8 cellular contexts compared by ENCODE assay signal in the genomic region with DNA sequence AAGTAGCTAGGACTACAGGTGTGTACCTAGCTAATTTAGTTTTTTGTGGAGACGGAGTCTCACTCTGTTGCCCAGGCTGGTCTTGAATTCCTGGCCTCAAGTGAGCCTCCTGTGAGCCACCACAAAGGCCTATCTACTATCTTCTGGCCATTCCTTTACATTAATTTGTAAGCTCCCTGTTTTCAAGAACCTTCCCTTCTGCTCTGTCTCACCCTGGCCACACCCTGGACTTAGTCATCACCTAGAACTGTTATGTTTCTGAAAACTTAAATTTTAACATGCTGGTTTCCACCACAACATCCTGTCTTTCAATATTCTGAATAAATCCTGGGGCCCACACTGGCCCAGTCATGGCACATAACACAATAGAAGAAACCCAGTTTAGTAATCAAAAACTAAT. TPM values are rescaled to one million over a fixed set of nuclear protein-coding genes. Genes with fewer than 3 reads are reported as not detected.
DNase-seq lines count a peak whose midpoint lies in the region; ATAC-seq and TF ChIP-seq lines count a peak whose summit lies in the region.

No MANE protein-coding gene starts in this region.

- H3K9me3 Mint-ChIP-seq in progenitor cell of endocrine pancreas (ENCODE audit: low read depth) = no peaks in the 10 kb centered on the region

- peaks cover 8% of the 10 kb centered on the region for H3K4me1 Mint-ChIP-seq in progenitor cell of endocrine pancreas (ENCODE audit: low read depth)

- DNase-seq in ELR (ENCODE audit: low read depth) (peak; percentile 89), SIG-M5 treated with dmso at 0.1 percent for 504 hours (lab: John Stamatoyannopoulos, UW; ENCODE audit: unreplicated experiment) (peak; percentile 87), caudate nucleus (lab: John Stamatoyannopoulos, UW) (no peak), GF-D8 (lab: John Stamatoyannopoulos, UW) (no peak), progenitor cell of endocrine pancreas (ENCODE audit: low spot score, unreplicated experiment) (no peak), omental fat pad (ENCODE audit: low spot score) (no peak)
- DNase-seq in stimulated activated CD4-positive, alpha-beta T cell treated with anti-CD3 and anti-CD28 coated beads, TNF-alpha, amount 100 ng/mL, for 24 hours (ENCODE audit: low read depth in 3 of 3) = peak in 2 of 3 experiments; percentile 40 to 58

- H3K27ac ChIP-seq in caudate nucleus (ENCODE audit: low read depth, low read length) = peak overlapping the region; percentile 28

- H3K27me3 Mint-ChIP-seq in progenitor cell of endocrine pancreas = peaks cover 4% of the 10 kb centered on the region

- no peaks in the 10 kb centered on the region for H3K36me3 Mint-ChIP-seq in progenitor cell of endocrine pancreas (ENCODE audit: insufficient read depth)

- H3K27ac Mint-ChIP-seq in progenitor cell of endocrine pancreas = no peak overlapping the region

- ATAC-seq in HG02588 (IDR thresholded peaks at IDR 0.05; ENCODE audit: unreplicated experiment) (peak; percentile 37), omental fat pad (ENCODE audit: low FRiP score) (no peak)

- no peak for TF ChIP-seq CTCF in progenitor cell of endocrine pancreas (IDR thresholded peaks at IDR 0.05; ENCODE audit: unreplicated experiment)
- no peak for TF ChIP-seq CTCF in omental fat pad (IDR thresholded peaks at IDR 0.05)

- no peak overlapping the region for H3K4me3 Mint-ChIP-seq in progenitor cell of endocrine pancreas (ENCODE audit: low read depth)

RNA-seq across cellular contexts. Expression of gene B4GALT3, which starts 4.9 kb away (rescaled TPM):
- total RNA-seq in progenitor cell of endocrine pancreas (45.9 and 48.2 TPM in 2 replicates), omental fat pad (10 to 100 TPM; 20.6 to 50.7 (median 37.1) TPM)

RNA-seq across cellular contexts. Expression of gene PPOX, which starts 16.0 kb away (rescaled TPM):
- total RNA-seq in progenitor cell of endocrine pancreas = 50.9 and 56.5 TPM in 2 replicates
- total RNA-seq in omental fat pad = 10 to 100 TPM; 12.5 to 28.4 (median 13.8) TPM

RNA-seq across cellular contexts. Expression of gene ADAMTS4, which starts 16.6 kb away (rescaled TPM):
- total RNA-seq in progenitor cell of endocrine pancreas (0.22 and 0.24 TPM in 2 replicates), omental fat pad (100 to 1,000 TPM in 2 of 4 donors, 10 to 100 TPM in 2; 38.5 to 238 (median 121) TPM)

RNA-seq across cellular contexts. Expression of gene NDUFS2, which starts 20.0 kb away (rescaled TPM):
- total RNA-seq in progenitor cell of endocrine pancreas (98.2 and 103 TPM in 2 replicates), omental fat pad (100 to 1,000 TPM in 3 of 4 donors, 10 to 100 TPM in 1; 89.4 to 136 (median 122) TPM)

RNA-seq across cellular contexts. Expression of gene USP21, which starts 22.9 kb away (rescaled TPM):
- total RNA-seq in progenitor cell of endocrine pancreas (48.8 and 51.1 TPM in 2 replicates), omental fat pad (10 to 100 TPM in 3 of 4 donors, 1 to 10 TPM in 1; 7.8 to 19.5 (median 12.7) TPM)

Comparison
In these comparisons a context has a peak if more than half of its experiments do, and no peak if none do; other contexts are left out.
1. DNase-seq: peak in ELR (single experiment), SIG-M5 treated with dmso at 0.1 percent for 504 hours (single experiment) and stimulated activated CD4-positive, alpha-beta T cell treated with anti-CD3 and anti-CD28 coated beads, TNF-alpha, amount 100 ng/mL, for 24 hours (2 of 3); none in caudate nucleus (0 of 61), GF-D8 (single experiment), progenitor cell of endocrine pancreas (single experiment) and omental fat pad (single experiment).
2. RNA of gene ADAMTS4, which starts 16.6 kb away (total RNA-seq): 38.5 to 238 TPM in omental fat pad; 0.22 to 0.24 TPM in progenitor cell of endocrine pancreas; every median in the first group is over 10 times any median in the second.